In genomic region chr1:30765610-30766434, GRCh38 we compare ENCODE assay signal across 17 cellular contexts. TPM values are rescaled to one million over a fixed set of nuclear protein-coding genes. Genes with fewer than 3 reads are reported as not detected.
A peak's percentile ranks its signal among the peaks of the same experiment; 100 is the strongest.
DNase-seq lines count a peak whose midpoint lies in the region; ATAC-seq and TF ChIP-seq lines count a peak whose summit lies in the region.
"Had no signal": no experiment of that assay in that cellular context is flagged by ENCODE, and none has a peak within 500 bp of the region (broad histone marks: within the 10 kb centered on the region; RNA-seq: fewer than 3 reads in every experiment).

No MANE protein-coding gene starts in this region.

- peaks cover 10 to 22% of the 10 kb centered on the region in 2 donors for H3K4me1 ChIP-seq in gastrocnemius medialis
- H3K4me1 ChIP-seq: HAP-1, prostate gland had no signal

- H3K4me3 Mint-ChIP-seq in activated T-helper 17 cell treated with anti-CD3 and anti-CD28 coated beads, Interleukin-2, amount 50 U/mL, for 72 hours, result peak overlapping the region; percentile 36
- no peak overlapping the region for H3K4me3 Mint-ChIP-seq in stimulated activated effector memory CD8-positive, alpha-beta T cell treated with anti-CD3 and anti-CD28 coated beads, Interleukin-12 subunit alpha, Interleukin-12 subunit beta, amount 100 ng/mL, for 72 hours
- H3K4me3 Mint-ChIP-seq: endodermal cell, natural killer cell, T-helper 17 cell had no signal

- H3K36me3 ChIP-seq in gastrocnemius medialis, result no peaks in the 10 kb centered on the region
- H3K36me3 ChIP-seq: HAP-1, prostate gland, thoracic aorta had no signal

- H3K9me3 Mint-ChIP-seq in activated T-helper 17 cell treated with anti-CD3 and anti-CD28 coated beads, Interleukin-2, amount 50 U/mL, for 72 hours, result no peaks in the 10 kb centered on the region
- no peaks in the 10 kb centered on the region for H3K9me3 Mint-ChIP-seq in stimulated activated effector memory CD8-positive, alpha-beta T cell treated with anti-CD3 and anti-CD28 coated beads, Interleukin-12 subunit alpha, Interleukin-12 subunit beta, amount 100 ng/mL, for 72 hours
- H3K9me3 Mint-ChIP-seq: endodermal cell, natural killer cell had no signal

- H3K4me1 Mint-ChIP-seq in activated T-helper 17 cell treated with anti-CD3 and anti-CD28 coated beads, Interleukin-2, amount 50 U/mL, for 72 hours, result peaks cover 14% of the 10 kb centered on the region
- peaks cover 35% of the 10 kb centered on the region for H3K4me1 Mint-ChIP-seq in stimulated activated effector memory CD8-positive, alpha-beta T cell treated with anti-CD3 and anti-CD28 coated beads, Interleukin-12 subunit alpha, Interleukin-12 subunit beta, amount 100 ng/mL, for 72 hours

- ATAC-seq in activated T-helper 17 cell treated with anti-CD3 and anti-CD28 coated beads, Interleukin-2, amount 50 U/mL, for 72 hours (replicated peaks), result peak; percentile 43
- ATAC-seq in stimulated activated effector memory CD8-positive, alpha-beta T cell treated with anti-CD3 and anti-CD28 coated beads, Interleukin-12 subunit alpha, Interleukin-12 subunit beta, amount 100 ng/mL, for 72 hours, result peak; percentile 33
- ATAC-seq in gastrocnemius medialis (no peak), GM19328 (IDR thresholded peaks at IDR 0.05; ENCODE audit: unreplicated experiment) (no peak), HG02763 (IDR thresholded peaks at IDR 0.05; ENCODE audit: unreplicated experiment) (no peak)
- ATAC-seq: natural killer cell, T-helper 17 cell had no signal

- no peaks in the 10 kb centered on the region for H3K27me3 Mint-ChIP-seq in activated T-helper 17 cell treated with anti-CD3 and anti-CD28 coated beads, Interleukin-2, amount 50 U/mL, for 72 hours
- H3K27me3 Mint-ChIP-seq: T-helper 17 cell had no signal

- no peak overlapping the region for H3K4me3 ChIP-seq in gastrocnemius medialis
- H3K4me3 ChIP-seq: HAP-1, prostate gland, thoracic aorta had no signal

- no peaks in the 10 kb centered on the region for H3K36me3 Mint-ChIP-seq in activated T-helper 17 cell treated with anti-CD3 and anti-CD28 coated beads, Interleukin-2, amount 50 U/mL, for 72 hours (ENCODE audit: low read depth)
- peaks cover 5% of the 10 kb centered on the region for H3K36me3 Mint-ChIP-seq in stimulated activated effector memory CD8-positive, alpha-beta T cell treated with anti-CD3 and anti-CD28 coated beads, Interleukin-12 subunit alpha, Interleukin-12 subunit beta, amount 100 ng/mL, for 72 hours
- H3K36me3 Mint-ChIP-seq: natural killer cell had no signal

- H3K27ac Mint-ChIP-seq in activated T-helper 17 cell treated with anti-CD3 and anti-CD28 coated beads, Interleukin-2, amount 50 U/mL, for 72 hours, result peak overlapping the region; percentile 50
- H3K27ac Mint-ChIP-seq in stimulated activated effector memory CD8-positive, alpha-beta T cell treated with anti-CD3 and anti-CD28 coated beads, Interleukin-12 subunit alpha, Interleukin-12 subunit beta, amount 100 ng/mL, for 72 hours, result peak overlapping the region; percentile 76
- H3K27ac Mint-ChIP-seq: endodermal cell, natural killer cell had no signal

- H3K27ac ChIP-seq in gastrocnemius medialis, result peak overlapping the region in 1 of 4 donors; percentile 6
- H3K27ac ChIP-seq: prostate gland, thoracic aorta had no signal

- in situ Hi-C loops in gastrocnemius medialis (cut with MboI; ENCODE audit: low sequenced_read_pairs in 4 of 4), result no loop called here

- TF ChIP-seq CTCF in gastrocnemius medialis (IDR thresholded peaks at IDR 0.05 in 4 of 5, conservative IDR thresholded peaks at IDR 0.05 in 1 of 5), result no peak

- H3K9me3 ChIP-seq in gastrocnemius medialis, result no peaks in the 10 kb centered on the region
- H3K9me3 ChIP-seq: HAP-1, prostate gland, thoracic aorta had no signal

- TF ChIP-seq POLR2A in GM19193 (IDR thresholded peaks at IDR 0.05; ENCODE audit: extremely low read depth, insufficient read depth, insufficient read length), result peak; percentile 50
- TF ChIP-seq POLR2A in gastrocnemius medialis (IDR thresholded peaks at IDR 0.05), result no peak

- H3K27me3 ChIP-seq in gastrocnemius medialis, result no peaks in the 10 kb centered on the region

- intact Hi-C loops in gastrocnemius medialis (cut with DNase I; ENCODE audit: low total_unique reads), result no loop called here

- peak; percentile 41 for DNase-seq in activated CD8-positive, alpha-beta memory T cell treated with anti-CD3 and anti-CD28 coated beads, Interleukin-2, amount 50 U/mL, for 4 hours
- no peak for DNase-seq in activated CD8-positive, alpha-beta memory T cell treated with anti-CD3 and anti-CD28 coated beads, Interleukin-2, amount 50 U/mL, for 48 hours
- no peak for DNase-seq in stimulated activated effector memory CD8-positive, alpha-beta T cell treated with anti-CD3 and anti-CD28 coated beads, Interleukin-12 subunit alpha, Interleukin-12 subunit beta, amount 100 ng/mL, for 72 hours (ENCODE audit: low spot score in 2 of 2)
- no peak for DNase-seq in gastrocnemius medialis
- DNase-seq: Calu3, endodermal cell, foreskin fibroblast, natural killer cell, RPMI8226, T-helper 17 cell had no signal

RNA-seq across cellular contexts. Expression of gene LAPTM5, which starts 8.2 kb away (rescaled TPM):
- 100 to 1,000 TPM; 316 to 333 TPM for total RNA-seq in activated T-helper 17 cell treated with anti-CD3 and anti-CD28 coated beads, Interleukin-2, amount 50 U/mL, for 72 hours
- total RNA-seq in gastrocnemius medialis, result 10 to 100 TPM in 2 of 4 donors, 1 to 10 TPM in 2; 2.3 to 14.8 (median 10.1) TPM
- total RNA-seq: Calu3, endodermal cell had no signal

RNA-seq across cellular contexts. Expression of gene MATN1, which starts 42.4 kb away (rescaled TPM):
- under 1 TPM; 0.26 to 0.52 TPM for total RNA-seq in activated T-helper 17 cell treated with anti-CD3 and anti-CD28 coated beads, Interleukin-2, amount 50 U/mL, for 72 hours
- not detected for total RNA-seq in gastrocnemius medialis
- total RNA-seq: Calu3, endodermal cell had no signal

Comparison
In these comparisons a context has a peak if more than half of its experiments do, and no peak if none do; other contexts are left out.
1. ATAC-seq: peak in activated T-helper 17 cell treated with anti-CD3 and anti-CD28 coated beads, Interleukin-2, amount 50 U/mL, for 72 hours (single experiment) and stimulated activated effector memory CD8-positive, alpha-beta T cell treated with anti-CD3 and anti-CD28 coated beads, Interleukin-12 subunit alpha, Interleukin-12 subunit beta, amount 100 ng/mL, for 72 hours (single experiment); none in gastrocnemius medialis (0 of 2), GM19328 (single experiment) and HG02763 (single experiment).
2. RNA of gene LAPTM5, which starts 8.2 kb away (total RNA-seq): 316 to 333 TPM in activated T-helper 17 cell treated with anti-CD3 and anti-CD28 coated beads, Interleukin-2, amount 50 U/mL, for 72 hours; 2.3 to 14.8 TPM in gastrocnemius medialis; every median in the first group is over 10 times any median in the second.